8 cellular contexts compared by ENCODE assay signal in genomic region chr9:100472725-100473261, GRCh38. TPM values are rescaled to one million over a fixed set of nuclear protein-coding genes. Genes with fewer than 3 reads are reported as not detected.
DNase-seq lines count a peak whose midpoint lies in the region; ATAC-seq and TF ChIP-seq lines count a peak whose summit lies in the region.

TSS of gene TMEFF1 (plus strand) at chr9:100473149. CDS start at chr9:100473545, 396 bp downstream.

- peak; percentile 39 for TF ChIP-seq CTCF in SK-N-SH (IDR thresholded peaks at IDR 0.05)

- no peaks in the 10 kb centered on the region for H4K20me1 ChIP-seq in SK-N-SH (ENCODE audit: insufficient read depth)

- ATAC-seq in GM18907 (IDR thresholded peaks at IDR 0.05; ENCODE audit: unreplicated experiment) (peak; percentile 56), HG03521 (IDR thresholded peaks at IDR 0.05; ENCODE audit: unreplicated experiment) (peak; percentile 43)

- no peak for TF ChIP-seq EP300 in SK-N-SH (IDR thresholded peaks at IDR 0.05; ENCODE audit: borderline replicate concordance in 1 of 2, low read depth in 1 of 2, low read length in 1 of 2)

- no peak for TF ChIP-seq RAD21 in SK-N-SH (IDR thresholded peaks at IDR 0.05; ENCODE audit: low read length)

- peak within 1 kb of the TSS; percentile 77 for H2AFZ ChIP-seq in ACC112 (ENCODE audit: low read length, unreplicated experiment)
- peak within 1 kb of the TSS; percentile 76 for H2AFZ ChIP-seq in SK-N-SH (ENCODE audit: low read depth)

- H3K4me1 ChIP-seq in ACC112 (ENCODE audit: control insufficient read depth, insufficient read depth, low read length, unreplicated experiment): no peaks in the 10 kb centered on the region
- peaks cover 0 to 10% of the 10 kb centered on the region in 2 experiments; a peak in 2 of 4 replicates for H3K4me1 ChIP-seq in SK-N-SH (ENCODE audit: control insufficient read depth in 1 of 2, insufficient read depth in 2 of 2, low read depth in 1 of 2, low read length in 1 of 2)
- H3K4me1 ChIP-seq in iPS DF 6.9 (ENCODE audit: control insufficient read depth, insufficient read depth, low read length): no peaks in the 10 kb centered on the region
- no peaks in the 10 kb centered on the region for H3K4me1 ChIP-seq in skeletal muscle satellite cell (ENCODE audit: control insufficient read depth, insufficient read depth, low read length)

- POLR2A ChIA-PET in SK-N-SH (lab: Yijun Ruan, JAX): no interaction called here

- H3K4me2 ChIP-seq in SK-N-SH (peak within 1 kb of the TSS; percentile 97), skeletal muscle satellite cell (ENCODE audit: low read length) (peak within 1 kb of the TSS; percentile 98)

- peak within 1 kb of the TSS; percentile 71 for H3K9ac ChIP-seq in SK-N-SH
- peak within 1 kb of the TSS; percentile 74 for H3K9ac ChIP-seq in skeletal muscle satellite cell (ENCODE audit: low read depth, low read length)

- WGBS in SK-N-SH (ENCODE audit: low lambda C conversion rate): 23% methylated on average over 4 of the region's 51 CpGs
- WGBS in iPS DF 6.9 (ENCODE audit: insufficient coverage, insufficient read length): no CpG with 5 or more reads among the region's 51 CpGs

- CTCF ChIA-PET in SK-N-SH (lab: Yijun Ruan, JAX): interaction anchor here (0.6 to 1.5 kb wide), 7 partner anchors 12 to 1241 kb away, joined by 3 to 5 read pairs (median 3); no protein-coding TSS in a partner anchor

- H3K27me3 ChIP-seq in ACC112 (ENCODE audit: insufficient read depth, low read length) (no peaks in the 10 kb centered on the region), SK-N-SH (ENCODE audit: insufficient read depth) (no peaks in the 10 kb centered on the region), iPS DF 6.9 (ENCODE audit: control insufficient read depth, insufficient read depth, low read length) (no peaks in the 10 kb centered on the region), skeletal muscle satellite cell (ENCODE audit: control insufficient read depth, insufficient read depth, low read length) (no peaks in the 10 kb centered on the region)

- no peaks in the 10 kb centered on the region for H3K9me2 ChIP-seq in SK-N-SH

- peak; percentile 97 for DNase-seq in SK-N-SH
- DNase-seq in astrocyte of the hippocampus (ENCODE audit: low read depth, low spot score): peak; percentile 80
- DNase-seq in iPS DF 6.9 (ENCODE audit: low read depth, low spot score): peak; percentile 31
- DNase-seq in dedifferentiated amniotic fluid mesenchymal stem cell (ENCODE audit: extremely low spot score): no peak

- H3K36me3 ChIP-seq in ACC112 (ENCODE audit: insufficient read depth, low read length) (no peaks in the 10 kb centered on the region), SK-N-SH (replicated peaks in 1 of 2; ENCODE audit: control insufficient read depth in 1 of 2, insufficient read depth in 2 of 2, low read length in 1 of 2) (no peaks in the 10 kb centered on the region), iPS DF 6.9 (ENCODE audit: control insufficient read depth, insufficient read depth, low read length) (no peaks in the 10 kb centered on the region), skeletal muscle satellite cell (ENCODE audit: insufficient read depth, low read length) (no peaks in the 10 kb centered on the region)

- no peaks in the 10 kb centered on the region for H3K79me2 ChIP-seq in ACC112 (ENCODE audit: control insufficient read depth, insufficient read depth, low read length, unreplicated experiment)
- peaks cover 17% of the 10 kb centered on the region; the same call in 1 of the 2 replicates for H3K79me2 ChIP-seq in SK-N-SH (ENCODE audit: insufficient read depth)

- H3K4me3 ChIP-seq in ACC112 (ENCODE audit: low read depth, low read length): peak within 1 kb of the TSS; percentile 87
- peak within 1 kb of the TSS; percentile 77 to 82 for H3K4me3 ChIP-seq in SK-N-SH (ENCODE audit: low read depth in 2 of 2, low read length in 1 of 2)
- peak within 1 kb of the TSS; percentile 97 for H3K4me3 ChIP-seq in iPS DF 6.9 (ENCODE audit: low read length)
- peak within 1 kb of the TSS; percentile 87 for H3K4me3 ChIP-seq in skeletal muscle satellite cell (ENCODE audit: low read length)

- H3K9me3 ChIP-seq in SK-N-SH (no peaks in the 10 kb centered on the region), iPS DF 6.9 (ENCODE audit: control insufficient read depth, insufficient read depth, low read length) (no peaks in the 10 kb centered on the region), skeletal muscle satellite cell (replicated peaks; ENCODE audit: low read length) (no peaks in the 10 kb centered on the region)

- peaks cover 9% of the 10 kb centered on the region for H3F3A ChIP-seq in SK-N-SH (replicated peaks; ENCODE audit: insufficient read depth)

- no peak within 1 kb of the TSS for H3K27ac ChIP-seq in ACC112 (ENCODE audit: low read depth, low read length)
- peak within 1 kb of the TSS in 1 of 2 experiments; percentile 51; a peak in 1 of 4 replicates for H3K27ac ChIP-seq in SK-N-SH (ENCODE audit: low read depth in 2 of 2, low read length in 1 of 2)
- no peak within 1 kb of the TSS for H3K27ac ChIP-seq in iPS DF 6.9 (ENCODE audit: low read length)

TF ChIP-seq in SK-N-SH, 30 proteins besides CTCF, POLR2A, EP300 and RAD21:
- TF ChIP-seq GABPA (IDR thresholded peaks at IDR 0.05; ENCODE audit: low read depth) (no peak), NRF1 (IDR thresholded peaks at IDR 0.05; ENCODE audit: low read depth, low read length) (peak; percentile 20; the same call in 1 of the 2 replicates)

RNA-seq across cellular contexts. Expression of gene TMEFF1, which starts in this region (rescaled TPM):
- 2.1 and 2.5 TPM in 2 replicates for polyA plus RNA-seq in SK-N-SH (2012; rRNA removed)
- 2.4 and 3.4 TPM in 2 replicates for polyA plus RNA-seq in SK-N-SH (2012; cell fraction: cytosol; rRNA removed)
- polyA plus RNA-seq in SK-N-SH (2012; cell fraction: nucleus; rRNA removed): 0.68 and 1.1 TPM in 2 replicates
- 0.44 TPM in 1 of 2 replicates, not detected in the other for total RNA-seq in skeletal muscle satellite cell (2012; rRNA removed)
